Comparison of ENCODE assay signal across 8 cellular contexts in the genomic region with DNA sequence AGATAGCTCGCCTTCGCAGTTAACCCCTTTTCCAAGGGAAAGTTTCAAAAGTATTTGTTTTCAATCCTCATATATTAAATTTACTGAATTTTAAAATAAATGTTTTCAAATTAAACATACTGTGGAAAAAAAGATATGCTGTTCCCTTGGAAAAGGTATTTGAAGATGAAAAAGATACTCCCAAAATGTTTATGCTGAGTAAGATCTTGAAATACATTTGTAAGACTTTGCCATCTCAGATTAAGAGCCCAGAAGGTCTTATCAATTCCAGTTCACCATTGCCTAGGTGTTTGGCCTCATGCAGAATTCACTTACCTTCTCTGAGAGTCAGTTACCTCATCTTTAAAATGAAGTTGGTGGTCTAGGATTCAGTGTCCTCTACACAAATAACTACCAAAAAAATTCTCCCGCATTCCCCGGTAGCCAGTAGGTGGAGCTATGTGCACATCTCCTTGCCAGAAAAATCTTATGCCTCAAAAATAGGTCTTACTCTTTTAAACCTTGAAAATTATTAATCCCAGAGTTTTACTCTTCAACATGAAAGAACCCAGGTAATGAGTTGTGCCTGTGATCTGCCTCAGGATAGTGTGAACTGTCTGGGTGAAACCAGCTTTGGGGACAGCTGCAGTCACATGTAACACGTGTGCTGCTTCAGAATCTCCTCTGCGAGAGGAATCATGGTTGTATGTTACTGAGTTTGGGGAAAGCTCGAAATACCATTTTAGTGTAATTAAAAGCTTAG.
DNase-seq lines count a peak whose midpoint lies in the region; ATAC-seq and TF ChIP-seq lines count a peak whose summit lies in the region.

No MANE protein-coding gene starts in this region.

- no peaks in the 10 kb centered on the region for H3K79me2 ChIP-seq in GM23248 (ENCODE audit: insufficient read depth)
- no peaks in the 10 kb centered on the region for H3K79me2 ChIP-seq in OCI-LY7 (ENCODE audit: insufficient read depth, low read depth, low read length)

- CTCF ChIA-PET in OCI-LY7 (lab: Charles Lee; ENCODE audit: unreplicated experiment) = interaction anchor here (0.6 kb wide), 1 partner anchor 40 kb away, joined by 3 read pairs; no protein-coding TSS in a partner anchor

- DNase-seq in GM23248 (peak; percentile 61), OCI-LY7 (ENCODE audit: low spot score) (peak; percentile 62), foreskin melanocyte (peak; percentile 41), putamen (ENCODE audit: low spot score) (peak; percentile 44), H4 (ENCODE audit: low spot score) (no peak)
- peak; percentile 19 for DNase-seq in activated T-helper 1 cell treated with anti-CD3 and anti-CD28 coated beads, Interleukin-12 subunit alpha, Interleukin-12 subunit beta, Interleukin-2, Interleukin-4 antibody, amounts not matched to agents 30 ng/mL and 10 ng/mL and 1 ng/mL, durations not matched to agents 14 hours and 24 hours and 36 hours (ENCODE audit: low spot score)

- no peaks in the 10 kb centered on the region for H3K36me3 ChIP-seq in GM23248 (ENCODE audit: low read depth)
- H3K36me3 ChIP-seq in OCI-LY7 (ENCODE audit: insufficient read depth, low read length) = peaks cover 19% of the 10 kb centered on the region

- no peak overlapping the region for H3K27ac ChIP-seq in C4-2B
- no peak overlapping the region for H3K27ac ChIP-seq in GM23248
- no peak overlapping the region for H3K27ac ChIP-seq in OCI-LY7 (ENCODE audit: low read depth, low read length, poor library complexity, severe bottlenecking)

- H3K9me3 ChIP-seq in GM23248 (ENCODE audit: low read depth) (no peaks in the 10 kb centered on the region), OCI-LY7 (ENCODE audit: low read length) (no peaks in the 10 kb centered on the region)

- TF ChIP-seq CTCF in C4-2B (conservative IDR thresholded peaks at IDR 0.05) = peak; percentile 96
- peak; percentile 100 for TF ChIP-seq CTCF in OCI-LY7 (conservative IDR thresholded peaks at IDR 0.05; ENCODE audit: low read length)

- H4K20me1 ChIP-seq in GM23248 (ENCODE audit: insufficient read depth) (no peaks in the 10 kb centered on the region), OCI-LY7 (ENCODE audit: insufficient read depth, low read length) (no peaks in the 10 kb centered on the region)

- H3K4me2 ChIP-seq in GM23248 (ENCODE audit: unreplicated experiment) (no peak overlapping the region), OCI-LY7 (ENCODE audit: low read length) (no peak overlapping the region)

- no peaks in the 10 kb centered on the region for H3K4me1 Mint-ChIP-seq in activated T-helper 1 cell treated with anti-CD3 and anti-CD28 coated beads, Interleukin-12 subunit alpha, Interleukin-12 subunit beta, Interleukin-2, Interleukin-4 antibody, amounts not matched to agents 30 ng/mL and 10 ng/mL and 1 ng/mL, durations not matched to agents 14 hours and 24 hours and 36 hours (ENCODE audit: low read depth)

- no peaks in the 10 kb centered on the region for H3K27me3 ChIP-seq in GM23248 (replicated peaks; ENCODE audit: insufficient read depth)

- H3K9me2 ChIP-seq in GM23248 (ENCODE audit: insufficient read depth) (no peaks in the 10 kb centered on the region), OCI-LY7 (ENCODE audit: insufficient read depth, low read length) (no peaks in the 10 kb centered on the region)

- no peak overlapping the region for H3K4me3 Mint-ChIP-seq in activated T-helper 1 cell treated with anti-CD3 and anti-CD28 coated beads, Interleukin-12 subunit alpha, Interleukin-12 subunit beta, Interleukin-2, Interleukin-4 antibody, amounts not matched to agents 30 ng/mL and 10 ng/mL and 1 ng/mL, durations not matched to agents 14 hours and 24 hours and 36 hours

- no peaks in the 10 kb centered on the region for H3F3A ChIP-seq in GM23248 (ENCODE audit: insufficient read depth)

- H3K4me3 ChIP-seq in GM23248 (no peak overlapping the region), OCI-LY7 (ENCODE audit: low read depth, low read length, poor library complexity, severe bottlenecking) (no peak overlapping the region)

- in situ Hi-C loops in GM23248 (cut with MboI) = no loop called here

- H3K36me3 Mint-ChIP-seq in activated T-helper 1 cell treated with anti-CD3 and anti-CD28 coated beads, Interleukin-12 subunit alpha, Interleukin-12 subunit beta, Interleukin-2, Interleukin-4 antibody, amounts not matched to agents 30 ng/mL and 10 ng/mL and 1 ng/mL, durations not matched to agents 14 hours and 24 hours and 36 hours (ENCODE audit: low read depth) = peaks cover 3% of the 10 kb centered on the region

- POLR2A ChIA-PET in OCI-LY7 (lab: Charles Lee) = interaction anchor here (1.1 kb wide), 1 partner anchor 275 kb away, joined by 4 read pairs; no protein-coding TSS in a partner anchor

- no peaks in the 10 kb centered on the region for H3K4me1 ChIP-seq in GM23248 (ENCODE audit: insufficient read depth)
- no peaks in the 10 kb centered on the region for H3K4me1 ChIP-seq in OCI-LY7 (ENCODE audit: insufficient read depth, low read length, poor library complexity, severe bottlenecking)

- no peak overlapping the region for H3K9ac ChIP-seq in GM23248

- ATAC-seq in HG03432 (IDR thresholded peaks at IDR 0.05; ENCODE audit: unreplicated experiment) = no peak

- no peak overlapping the region for H3K27ac Mint-ChIP-seq in activated T-helper 1 cell treated with anti-CD3 and anti-CD28 coated beads, Interleukin-12 subunit alpha, Interleukin-12 subunit beta, Interleukin-2, Interleukin-4 antibody, amounts not matched to agents 30 ng/mL and 10 ng/mL and 1 ng/mL, durations not matched to agents 14 hours and 24 hours and 36 hours

- intact Hi-C loops in OCI-LY7 (cut with micrococcal nuclease; ENCODE audit: unreplicated experiment) = loop anchor here (1.0 to 10.0 kb wide), 4 partner anchors 39 to 325 kb away; partner anchors contain the start of gene ERCC4
- intact Hi-C loops in activated T-helper 1 cell treated with anti-CD3 and anti-CD28 coated beads, Interleukin-12 subunit alpha, Interleukin-12 subunit beta, Interleukin-2, Interleukin-4 antibody, amounts not matched to agents 30 ng/mL and 10 ng/mL and 1 ng/mL, durations not matched to agents 14 hours and 24 hours and 36 hours (cut with micrococcal nuclease) = loop anchor here (1.0 to 5.0 kb wide), 4 partner anchors 38 to 351 kb away; no protein-coding TSS in a partner anchor

- no peak overlapping the region for H2AFZ ChIP-seq in GM23248
- H2AFZ ChIP-seq in OCI-LY7 (ENCODE audit: low read length) = no peak overlapping the region

- BruUV-seq in OCI-LY7 (replicated peaks; lab: Mats Ljungman, UMichigan) = no TSS peak

- 67 to 68% methylated on average over 7 of the region's 7 CpGs for WGBS in GM23248 (ENCODE audit: low coverage in 1 of 2, low lambda C conversion rate in 2 of 2, missing lambda C conversion rate in 2 of 2), 2 experiments

- H3K27me3 Mint-ChIP-seq in activated T-helper 1 cell treated with anti-CD3 and anti-CD28 coated beads, Interleukin-12 subunit alpha, Interleukin-12 subunit beta, Interleukin-2, Interleukin-4 antibody, amounts not matched to agents 30 ng/mL and 10 ng/mL and 1 ng/mL, durations not matched to agents 14 hours and 24 hours and 36 hours (ENCODE audit: insufficient read depth) = no peaks in the 10 kb centered on the region

- H3K9me3 Mint-ChIP-seq in activated T-helper 1 cell treated with anti-CD3 and anti-CD28 coated beads, Interleukin-12 subunit alpha, Interleukin-12 subunit beta, Interleukin-2, Interleukin-4 antibody, amounts not matched to agents 30 ng/mL and 10 ng/mL and 1 ng/mL, durations not matched to agents 14 hours and 24 hours and 36 hours = no peaks in the 10 kb centered on the region
